ENCODE assay signal across 9 cellular contexts in genomic region chr5:157915638-157916037, GRCh38. TPM values are rescaled to one million over a fixed set of nuclear protein-coding genes. Genes with fewer than 3 reads are reported as not detected.
DNase-seq lines count a peak whose midpoint lies in the region; ATAC-seq, FAIRE-seq and TF ChIP-seq lines count a peak whose summit lies in the region.
"Had no signal": no experiment of that assay in that cellular context is flagged by ENCODE, and none has a peak within 500 bp of the region (broad histone marks: within the 10 kb centered on the region; RNA-seq: fewer than 3 reads in every experiment).

No MANE protein-coding gene starts in this region.

- H3K4me3 ChIP-seq in K562, result no peak overlapping the region
- H3K4me3 ChIP-seq in hepatocyte, result no peak overlapping the region
- H3K4me3 ChIP-seq in small intestine (ENCODE audit: low read depth in 1 of 2, low read length in 2 of 2), result no peak overlapping the region

- H3K9ac ChIP-seq in K562 (ENCODE audit: insufficient read depth in 1 of 2, low read depth in 2 of 2, low read length in 2 of 2), result no peak overlapping the region

- H3K27me3 ChIP-seq in K562 (ENCODE audit: control insufficient read depth in 2 of 2, insufficient read depth in 2 of 2, low read length in 2 of 2) (no peaks in the 10 kb centered on the region; a peak in 2 of 5 replicates), hepatocyte (no peaks in the 10 kb centered on the region), small intestine (ENCODE audit: control insufficient read depth in 2 of 2, insufficient read depth in 2 of 2, low read length in 2 of 2) (no peaks in the 10 kb centered on the region)

- H3K36me3 ChIP-seq in K562 (ENCODE audit: control insufficient read depth, insufficient read depth, low read length), result no peaks in the 10 kb centered on the region
- H3K36me3 ChIP-seq in hepatocyte (replicated peaks; ENCODE audit: insufficient read depth, low read depth), result no peaks in the 10 kb centered on the region
- no peaks in the 10 kb centered on the region for H3K36me3 ChIP-seq in small intestine (ENCODE audit: control insufficient read depth in 2 of 2, insufficient read depth in 2 of 2, low read length in 2 of 2)

- no peak for TF ChIP-seq RAD21 in K562 (CRISPR knock-in tag; conservative IDR thresholded peaks at IDR 0.05 in 1 of 2, IDR thresholded peaks at IDR 0.05 in 1 of 2)

- H4K20me1 ChIP-seq in K562 (replicated peaks; ENCODE audit: control insufficient read depth, insufficient read depth, low read length) (no peaks in the 10 kb centered on the region), hepatocyte (ENCODE audit: insufficient read depth, poor library complexity, severe bottlenecking) (no peaks in the 10 kb centered on the region)

- H3K9me1 ChIP-seq in K562 (ENCODE audit: control insufficient read depth, insufficient read depth, low read length), result no peaks in the 10 kb centered on the region

- no peaks in the 10 kb centered on the region for H3K27me3 Mint-ChIP-seq in activated CD4-positive, alpha-beta T cell treated with anti-CD3 and anti-CD28 coated beads for 36 hours

- ATAC-seq in K562, result peak; percentile 22; the same call in 1 of the 3 replicates
- no peak for ATAC-seq in activated CD4-positive, alpha-beta T cell treated with anti-CD3 and anti-CD28 coated beads for 36 hours
- ATAC-seq in HG02970 (IDR thresholded peaks at IDR 0.05; ENCODE audit: low FRiP score, unreplicated experiment), result no peak

- H3K9me3 ChIP-seq in K562 (replicated peaks; ENCODE audit: control insufficient read depth, insufficient read depth, low read depth, low read length) (no peaks in the 10 kb centered on the region), hepatocyte (ENCODE audit: low read depth) (no peaks in the 10 kb centered on the region), small intestine (ENCODE audit: control insufficient read depth, low read depth) (no peaks in the 10 kb centered on the region)

- DNase-seq in NCI-H1105 treated with DMSO at 0.1 percent for 48 hours (lab: John Stamatoyannopoulos, UW) (peak; percentile 87), K562 (ENCODE audit: extremely low read depth in 1 of 4, low spot score in 3 of 4) (peak in 1 of 4 experiments; percentile 24), hepatocyte (ENCODE audit: low spot score) (peak; percentile 69), small intestine (peak; percentile 51), SW 1271 (lab: John Stamatoyannopoulos, UW) (no peak)
- DNase-seq in activated CD4-positive, alpha-beta T cell treated with anti-CD3 and anti-CD28 coated beads for 36 hours, result no peak
- no peak for DNase-seq in activated CD4-positive, alpha-beta T cell treated with anti-CD3 and anti-CD28 coated beads, Interleukin-2, amount 50 U/mL, for 1 hour
- DNase-seq: activated CD8-positive, alpha-beta memory T cell treated with anti-CD3 and anti-CD28 coated beads, Interleukin-2, amount 50 U/mL, for 4 hours had no signal

- H3K4me3 Mint-ChIP-seq in activated CD4-positive, alpha-beta T cell treated with anti-CD3 and anti-CD28 coated beads for 36 hours, result no peak overlapping the region

- H3K9me2 ChIP-seq in hepatocyte (replicated peaks; ENCODE audit: insufficient read depth), result no peaks in the 10 kb centered on the region

- TF ChIP-seq CTCF in K562 (IDR thresholded peaks at IDR 0.05 in 2 of 3, conservative IDR thresholded peaks at IDR 0.05 in 1 of 3; ENCODE audit: insufficient read depth in 2 of 3, low read depth in 1 of 3, low read length in 3 of 3) (no peak; a peak in 1 of 6 replicates), hepatocyte (IDR thresholded peaks at IDR 0.05; ENCODE audit: poor library complexity) (peak; percentile 6)

- H3K27ac Mint-ChIP-seq in activated CD4-positive, alpha-beta T cell treated with anti-CD3 and anti-CD28 coated beads for 36 hours, result no peak overlapping the region

- H3K4me2 ChIP-seq in K562 (ENCODE audit: insufficient read depth, low read length) (no peak overlapping the region), hepatocyte (no peak overlapping the region)

- no peak for TF ChIP-seq POLR2A in K562 (conservative IDR thresholded peaks at IDR 0.05)

- intact Hi-C loops in K562 (cut with micrococcal nuclease), result loop anchor here (10.0 kb wide), 1 partner anchor 151 kb away; no protein-coding TSS in a partner anchor
- intact Hi-C loops in activated CD4-positive, alpha-beta T cell treated with anti-CD3 and anti-CD28 coated beads for 36 hours (cut with DNase I, micrococcal nuclease), result no loop called here

- no peaks in the 10 kb centered on the region for H3K36me3 Mint-ChIP-seq in activated CD4-positive, alpha-beta T cell treated with anti-CD3 and anti-CD28 coated beads for 36 hours (ENCODE audit: low read depth)

- no peak overlapping the region for H2AFZ ChIP-seq in K562 (ENCODE audit: low read depth, low read length)
- H2AFZ ChIP-seq in hepatocyte, result no peak overlapping the region

- POLR2A ChIA-PET in K562 (lab: Yijun Ruan, JAX), result interaction anchor here (0.5 to 1.4 kb wide), 4 partner anchors 11 to 152 kb away, joined by 3 to 5 read pairs (median 4); no protein-coding TSS in a partner anchor
- POLR2A ChIA-PET in activated CD4-positive, alpha-beta T cell treated with anti-CD3 and anti-CD28 coated beads for 36 hours (lab: Charles Lee), result no interaction called here

- H3K79me2 ChIP-seq in K562 (ENCODE audit: control insufficient read depth, insufficient read depth, low read length) (no peaks in the 10 kb centered on the region), hepatocyte (no peaks in the 10 kb centered on the region)

- FAIRE-seq in K562 (lab: Jason Lieb, UNC), result peak; percentile 6
- no peak for FAIRE-seq in small intestine (lab: Jason Lieb, UNC)

- H3K4me1 Mint-ChIP-seq in activated CD4-positive, alpha-beta T cell treated with anti-CD3 and anti-CD28 coated beads for 36 hours, result peaks cover 26% of the 10 kb centered on the region

- no TSS peak for BruUV-seq in K562 (replicated peaks; lab: Mats Ljungman, UMichigan)

- H3K9me3 Mint-ChIP-seq in activated CD4-positive, alpha-beta T cell treated with anti-CD3 and anti-CD28 coated beads for 36 hours (ENCODE audit: low read depth), result no peaks in the 10 kb centered on the region

- CTCF ChIA-PET in K562 (lab: Yijun Ruan, JAX; ENCODE audit: low intra/inter-chr PET ratio), result no interaction called here
- CTCF ChIA-PET in activated CD4-positive, alpha-beta T cell treated with anti-CD3 and anti-CD28 coated beads for 36 hours (lab: Charles Lee), result interaction anchor here (0.7 to 1.4 kb wide), 5 partner anchors 33 to 98 kb away, joined by 3 to 5 read pairs (median 3); no protein-coding TSS in a partner anchor

- no peak for TF ChIP-seq EP300 in K562 (IDR thresholded peaks at IDR 0.05; ENCODE audit: low read length)

- 41% methylated on average over 4 of the region's 4 CpGs for WGBS in K562 (ENCODE audit: insufficient coverage, low coverage, missing lambda C conversion rate)
- WGBS in hepatocyte (ENCODE audit: low lambda C conversion rate, missing lambda C conversion rate), result 63% methylated on average over 4 of the region's 4 CpGs
- WGBS in small intestine, 3 donors, result 21 to 34% (median 30%) methylated on average over 4 of the region's 4 CpGs

- no peak overlapping the region for H3K27ac ChIP-seq in K562 (ENCODE audit: extremely low read depth, low read depth, low read length)
- peak overlapping the region; percentile 8 for H3K27ac ChIP-seq in hepatocyte
- peak overlapping the region in 1 of 2 donors; percentile 51 for H3K27ac ChIP-seq in small intestine (ENCODE audit: low read depth in 1 of 2, low read length in 1 of 2)

- in situ Hi-C loops in K562 (cut with MboI), result no loop called here

- H3K4me1 ChIP-seq in K562 (replicated peaks in 1 of 2; ENCODE audit: control insufficient read depth in 2 of 2, insufficient read depth in 2 of 2, low read length in 2 of 2) (peaks cover 9 to 13% of the 10 kb centered on the region in 2 experiments), hepatocyte (ENCODE audit: insufficient read depth) (peaks cover 26% of the 10 kb centered on the region), small intestine (ENCODE audit: control insufficient read depth in 2 of 2, insufficient read depth in 1 of 2, low read depth in 1 of 2, low read length in 1 of 2) (peaks cover 13 to 21% of the 10 kb centered on the region in 2 donors)

TF ChIP-seq in K562, 482 proteins besides CTCF, POLR2A, EP300 and RAD21 (continues in another document):
- no peak for TF ChIP-seq STAT5A (IDR thresholded peaks at IDR 0.05; ENCODE audit: borderline replicate concordance, low read length)

RNA-seq across cellular contexts. Expression of gene CLINT1, which starts 56.7 kb away (rescaled TPM):
- 50.5 and 114 TPM in 2 replicates for total RNA-seq in K562 (2011; cell fraction: chromatin; rRNA removed; ENCODE audit: low replicate concordance)
- 35.4 and 43.6 TPM in 2 replicates for total RNA-seq in K562 (2011; cell fraction: nucleolus; rRNA removed)
- total RNA-seq in K562 (2011; cell fraction: nucleoplasm; rRNA removed), result 53.7 and 70.5 TPM in 2 replicates
- total RNA-seq in K562 (2014; rRNA removed) (47.5 and 62.6 TPM in 2 replicates), K562 (2014; rRNA removed; fragmentation: Illumina TruSeq; extraction: Trizol) (72.9 and 76.9 TPM in 2 replicates), K562 (2015; rRNA removed; fragmentation: Illumina TruSeq; extraction: Trizol) (66.7 and 71.4 TPM in 2 replicates), K562 (2021) (70.4 and 73.2 TPM in 2 replicates), hepatocyte (107 and 129 TPM in 2 replicates)
- polyA plus RNA-seq in K562 (2011; rRNA removed) (125 and 162 TPM in 2 replicates), K562 (2014; fragmentation: Illumina TruSeq; extraction: Trizol) (104 and 120 TPM in 2 replicates), K562 (2014; fragmentation: Nextera tagmentation; extraction: Ambion mirVana) (10 to 100 TPM; 23.6 to 24.5 TPM), K562 (2014; rRNA removed) (69.5 and 78.9 TPM in 2 replicates), hepatocyte (78.0 and 84.0 TPM in 2 replicates), small intestine (10 to 100 TPM; 37.3 to 77.7 (median 57.7) TPM)
- 198 and 220 TPM in 2 replicates for polyA plus RNA-seq in K562 (2011; cell fraction: cytosol; rRNA removed)
- polyA plus RNA-seq in K562 (2011; cell fraction: nucleus; rRNA removed), result 189 and 225 TPM in 2 replicates
- 65.5 and 75.7 TPM in 2 replicates for polyA plus RNA-seq in K562 (2012)
- 178 and 195 TPM in 2 replicates for polyA minus RNA-seq in K562 (2011; rRNA and poly(A)+ RNA removed)
- 78.4 and 91.4 TPM in 2 replicates for polyA minus RNA-seq in K562 (2011; cell fraction: cytosol; rRNA and poly(A)+ RNA removed)
- polyA minus RNA-seq in K562 (2011; cell fraction: nucleus; rRNA and poly(A)+ RNA removed), result 36.9 and 68.3 TPM in 2 replicates
- total RNA-seq in activated CD4-positive, alpha-beta T cell treated with anti-CD3 and anti-CD28 coated beads for 36 hours, result 10 to 100 TPM; 59.0 to 69.0 TPM

Comparison
In these comparisons a context has a peak if more than half of its experiments do, and no peak if none do; other contexts are left out.
1. DNase-seq: peak in NCI-H1105 treated with DMSO at 0.1 percent for 48 hours (single experiment), hepatocyte (single experiment) and small intestine (single experiment); none in SW 1271 (0 of 2), activated CD4-positive, alpha-beta T cell treated with anti-CD3 and anti-CD28 coated beads for 36 hours (single experiment) and activated CD4-positive, alpha-beta T cell treated with anti-CD3 and anti-CD28 coated beads, Interleukin-2, amount 50 U/mL, for 1 hour (single experiment).